ENCODE assay signal across 8 cellular contexts in the genomic region with DNA sequence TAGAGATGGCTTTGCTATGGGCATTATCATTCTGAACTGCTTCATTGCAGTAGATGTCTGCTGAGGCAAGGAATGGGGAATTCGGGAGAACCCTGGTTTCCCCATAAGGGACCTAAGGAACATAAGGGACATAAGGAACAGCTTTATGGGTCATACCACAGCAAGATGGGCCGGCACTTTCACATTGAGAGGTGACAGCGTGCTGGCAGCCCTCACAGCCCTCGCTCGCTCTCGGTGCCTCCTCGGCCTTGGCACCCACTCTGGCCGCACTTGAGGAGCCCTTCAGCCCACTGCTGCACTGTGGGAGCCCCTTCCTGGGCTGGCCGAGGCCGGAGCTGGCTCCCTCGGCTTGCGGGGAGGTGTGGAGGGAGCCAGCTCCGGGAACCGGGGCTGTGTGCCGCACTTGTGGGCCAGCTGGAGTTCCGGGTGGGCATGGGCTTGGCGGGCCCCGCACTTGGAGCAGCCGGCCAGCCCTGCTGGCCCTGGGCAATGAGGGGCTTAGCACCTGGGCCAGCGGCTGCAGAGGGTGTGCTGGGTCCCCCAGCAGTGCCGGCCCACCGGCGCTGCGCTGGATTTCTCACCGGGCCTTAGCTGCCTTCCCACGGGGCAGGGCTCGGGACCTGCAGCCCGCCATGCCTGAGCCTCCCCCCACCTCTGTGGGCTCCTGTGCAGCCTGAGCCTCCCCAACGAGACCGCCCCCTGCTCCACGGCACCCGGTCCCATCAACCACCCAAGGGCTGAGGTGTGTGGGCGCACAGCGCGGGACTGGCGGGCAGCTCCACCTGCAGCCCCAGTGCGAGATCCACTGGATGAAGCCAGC. TPM values are rescaled to one million over a fixed set of nuclear protein-coding genes. Genes with fewer than 3 reads are reported as not detected.
A peak's percentile ranks its signal among the peaks of the same experiment; 100 is the strongest.
DNase-seq lines count a peak whose midpoint lies in the region; ATAC-seq and TF ChIP-seq lines count a peak whose summit lies in the region.
"Not testable (repeated sequence)": the region's sequence is repeated elsewhere in the genome, so short reads cannot be mapped to it uniquely, and the experiment has no call there.

No MANE protein-coding gene starts in this region.

- peaks cover 11% of the 10 kb centered on the region; the same call in 1 of the 2 replicates for H3K79me2 ChIP-seq in OCI-LY1 (ENCODE audit: insufficient read depth, low read length)

- peaks cover 59% of the 10 kb centered on the region for H3K36me3 Mint-ChIP-seq in activated CD8-positive, alpha-beta T cell treated with anti-CD3 and anti-CD28 coated beads, Interleukin-2, amount 10 ng/mL, durations not matched to agents 7 days and 5 days (ENCODE audit: low read depth)
- peaks cover 16% of the 10 kb centered on the region for H3K36me3 Mint-ChIP-seq in activated naive CD8-positive, alpha-beta T cell
- not testable (repeated sequence) for H3K36me3 Mint-ChIP-seq in natural killer cell
- peaks cover 55% of the 10 kb centered on the region for H3K36me3 Mint-ChIP-seq in stimulated activated naive CD8-positive, alpha-beta T cell treated with anti-CD3 and anti-CD28 coated beads, Interleukin-15, Interleukin-2, amounts not matched to agents 100 ng/mL and 50 ng/mL, for 24 hours (ENCODE audit: low read depth)

- peak overlapping the region; percentile 35; the same call in 1 of the 2 replicates for H3K9ac ChIP-seq in OCI-LY1 (ENCODE audit: low read length)

- H3K4me1 ChIP-seq in OCI-LY1 (ENCODE audit: insufficient read depth, low read length, severe bottlenecking) (peaks cover 91% of the 10 kb centered on the region), vagina (peaks cover 88% of the 10 kb centered on the region)

- CTCF ChIA-PET in activated CD8-positive, alpha-beta T cell treated with anti-CD3 and anti-CD28 coated beads, Interleukin-2, amount 10 ng/mL, durations not matched to agents 7 days and 5 days (lab: Charles Lee) = interaction anchor here (1.4 to 16.5 kb wide), 6 partner anchors 13 to 235 kb away, joined by 3 to 206 read pairs (median 20); a partner anchor contains a TSS

- not testable (repeated sequence) for H3K27me3 ChIP-seq in OCI-LY1 (ENCODE audit: insufficient read depth, low read length); dorsolateral prefrontal cortex; layer of hippocampus (ENCODE audit: control insufficient read depth, insufficient read depth, low read length); vagina

- intact Hi-C loops in dorsolateral prefrontal cortex (cut with DNase I); vagina (cut with DNase I): not testable (repeated sequence)
- intact Hi-C loops in natural killer cell (cut with micrococcal nuclease) = loop anchor here (2.0 kb wide), 1 partner anchor 17 kb away; no protein-coding TSS in a partner anchor

- H3K4me3 Mint-ChIP-seq in activated CD8-positive, alpha-beta T cell treated with anti-CD3 and anti-CD28 coated beads, Interleukin-2, amount 10 ng/mL, durations not matched to agents 7 days and 5 days = peak overlapping the region; percentile 84
- H3K4me3 Mint-ChIP-seq in activated naive CD8-positive, alpha-beta T cell = peak overlapping the region; percentile 95
- peak overlapping the region; percentile 87 for H3K4me3 Mint-ChIP-seq in natural killer cell
- peak overlapping the region; percentile 87 for H3K4me3 Mint-ChIP-seq in stimulated activated naive CD8-positive, alpha-beta T cell treated with anti-CD3 and anti-CD28 coated beads, Interleukin-15, Interleukin-2, amounts not matched to agents 100 ng/mL and 50 ng/mL, for 24 hours

- peak overlapping the region; percentile 63 for H3K4me2 ChIP-seq in OCI-LY1 (ENCODE audit: low read length)

- H3K4me3 ChIP-seq in OCI-LY1 (ENCODE audit: low read depth, low read length, poor library complexity, severe bottlenecking) (peak overlapping the region; percentile 27), dorsolateral prefrontal cortex (peak overlapping the region in 3 of 59 donors; percentile 33 to 46 (median 37))
- not testable (repeated sequence) for H3K4me3 ChIP-seq in vagina

- not testable (repeated sequence) for H3K9me3 Mint-ChIP-seq in activated CD8-positive, alpha-beta T cell treated with anti-CD3 and anti-CD28 coated beads, Interleukin-2, amount 10 ng/mL, durations not matched to agents 7 days and 5 days (ENCODE audit: insufficient read depth); activated naive CD8-positive, alpha-beta T cell (ENCODE audit: low read depth); natural killer cell; stimulated activated naive CD8-positive, alpha-beta T cell treated with anti-CD3 and anti-CD28 coated beads, Interleukin-15, Interleukin-2, amounts not matched to agents 100 ng/mL and 50 ng/mL, for 24 hours

- H3K27ac Mint-ChIP-seq in activated CD8-positive, alpha-beta T cell treated with anti-CD3 and anti-CD28 coated beads, Interleukin-2, amount 10 ng/mL, durations not matched to agents 7 days and 5 days = peak overlapping the region; percentile 99
- H3K27ac Mint-ChIP-seq in activated naive CD8-positive, alpha-beta T cell = peak overlapping the region; percentile 100
- peak overlapping the region; percentile 98 to 99 for H3K27ac Mint-ChIP-seq in natural killer cell
- peak overlapping the region; percentile 99 for H3K27ac Mint-ChIP-seq in stimulated activated naive CD8-positive, alpha-beta T cell treated with anti-CD3 and anti-CD28 coated beads, Interleukin-15, Interleukin-2, amounts not matched to agents 100 ng/mL and 50 ng/mL, for 24 hours

- not testable (repeated sequence) for H3K9me3 ChIP-seq in OCI-LY1 (ENCODE audit: low read length); vagina

- H3K27me3 Mint-ChIP-seq in activated CD8-positive, alpha-beta T cell treated with anti-CD3 and anti-CD28 coated beads, Interleukin-2, amount 10 ng/mL, durations not matched to agents 7 days and 5 days (ENCODE audit: low read depth); activated naive CD8-positive, alpha-beta T cell; natural killer cell (ENCODE audit: low read depth in 2 of 2); stimulated activated naive CD8-positive, alpha-beta T cell treated with anti-CD3 and anti-CD28 coated beads, Interleukin-15, Interleukin-2, amounts not matched to agents 100 ng/mL and 50 ng/mL, for 24 hours: not testable (repeated sequence)

- not testable (repeated sequence) for TF ChIP-seq POLR2A in vagina (IDR thresholded peaks at IDR 0.05)

- H3K36me3 ChIP-seq in OCI-LY1 (ENCODE audit: insufficient read depth, low read length) = peaks cover 21% of the 10 kb centered on the region
- not testable (repeated sequence) for H3K36me3 ChIP-seq in vagina

- H3K9me2 ChIP-seq in OCI-LY1 (ENCODE audit: low read depth, low read length) = not testable (repeated sequence)

- H2AFZ ChIP-seq in OCI-LY1 (ENCODE audit: low read length) = not testable (repeated sequence)

- H4K20me1 ChIP-seq in OCI-LY1 (ENCODE audit: insufficient read depth, low read length) = not testable (repeated sequence)

- not testable (repeated sequence) for H3F3A ChIP-seq in OCI-LY1 (ENCODE audit: insufficient read depth, low read length)

- H3K27ac ChIP-seq in OCI-LY1 (ENCODE audit: low read depth, low read length, poor library complexity, severe bottlenecking) (peak overlapping the region; percentile 94), dorsolateral prefrontal cortex (peak overlapping the region in 55 of 59 donors; percentile 3 to 93 (median 84)), layer of hippocampus (ENCODE audit: low read depth, low read length) (peak overlapping the region; percentile 68), vagina (peak overlapping the region; percentile 77)

- not testable (repeated sequence) for DNase-seq in activated CD8-positive, alpha-beta T cell treated with anti-CD3 and anti-CD28 coated beads, Interleukin-2, amount 10 ng/mL, durations not matched to agents 7 days and 5 days; dorsolateral prefrontal cortex; natural killer cell; vagina (ENCODE audit: extremely low spot score in 2 of 2)

- POLR2A ChIA-PET in activated CD8-positive, alpha-beta T cell treated with anti-CD3 and anti-CD28 coated beads, Interleukin-2, amount 10 ng/mL, durations not matched to agents 7 days and 5 days (lab: Charles Lee) = interaction anchor here (0.6 to 16.0 kb wide), 10 partner anchors 9 to 114 kb away, joined by 3 to 381 read pairs (median 7); a partner anchor contains a TSS

- not testable (repeated sequence) for TF ChIP-seq CTCF in OCI-LY1 (IDR thresholded peaks at IDR 0.05; ENCODE audit: low read length); dorsolateral prefrontal cortex (IDR thresholded peaks at IDR 0.05 in 54 of 56, conservative IDR thresholded peaks at IDR 0.05 in 2 of 56; ENCODE audit: low read depth in 1 of 56, partially characterized antibody in 56 of 56); natural killer cell (IDR thresholded peaks at IDR 0.05); vagina (IDR thresholded peaks at IDR 0.05)

- ATAC-seq in activated CD8-positive, alpha-beta T cell treated with anti-CD3 and anti-CD28 coated beads, Interleukin-2, amount 10 ng/mL, durations not matched to agents 7 days and 5 days; natural killer cell: not testable (repeated sequence)

- peaks cover 94% of the 10 kb centered on the region for H3K4me1 Mint-ChIP-seq in activated CD8-positive, alpha-beta T cell treated with anti-CD3 and anti-CD28 coated beads, Interleukin-2, amount 10 ng/mL, durations not matched to agents 7 days and 5 days (ENCODE audit: low read depth)
- peaks cover 93% of the 10 kb centered on the region for H3K4me1 Mint-ChIP-seq in activated naive CD8-positive, alpha-beta T cell (ENCODE audit: low read depth)
- peaks cover 87% of the 10 kb centered on the region in 2 donors for H3K4me1 Mint-ChIP-seq in natural killer cell
- peaks cover 98% of the 10 kb centered on the region for H3K4me1 Mint-ChIP-seq in stimulated activated naive CD8-positive, alpha-beta T cell treated with anti-CD3 and anti-CD28 coated beads, Interleukin-15, Interleukin-2, amounts not matched to agents 100 ng/mL and 50 ng/mL, for 24 hours (ENCODE audit: low read depth)

RNA-seq across cellular contexts. Expression of a gene that starts 14.2 kb away (rescaled TPM):
- 100 to 1,000 TPM; 106 to 107 TPM for total RNA-seq in activated CD8-positive, alpha-beta T cell treated with anti-CD3 and anti-CD28 coated beads, Interleukin-2, amount 10 ng/mL, durations not matched to agents 7 days and 5 days
- total RNA-seq in dorsolateral prefrontal cortex (100 to 1,000 TPM in 80 of 120 experiments, 10 to 100 TPM in 40; 58.5 to 148 (median 109) TPM), natural killer cell (100 to 1,000 TPM in 2 of 3 donors, 10 to 100 TPM in 1; 95.0 to 136 (median 127) TPM), vagina (24.8 TPM)
